1 cellular context compared by ENCODE assay signal in genomic region chr6:53829698-53830221, GRCh38.
A peak's percentile ranks its signal among the peaks of the same experiment; 100 is the strongest.
TF ChIP-seq lines count a peak whose summit lies in the region.

No MANE protein-coding gene starts in this region.

TF ChIP-seq in HepG2, 621 proteins besides CTCF, POLR2A, EP300 and RAD21 (continued from another document and continues in another):
- TF ChIP-seq ZHX1 (CRISPR knock-in tag; IDR thresholded peaks at IDR 0.05; ENCODE audit: low read depth) (no peak), ZNF747 (CRISPR knock-in tag; IDR thresholded peaks at IDR 0.05; ENCODE audit: borderline replicate concordance) (no peak), JDP2 (CRISPR knock-in tag; IDR thresholded peaks at IDR 0.05; ENCODE audit: borderline replicate concordance) (no peak), GATAD1 (CRISPR knock-in tag; IDR thresholded peaks at IDR 0.05) (no peak), KDM1A (CRISPR knock-in tag; IDR thresholded peaks at IDR 0.05) (no peak), ARID2 (CRISPR knock-in tag; IDR thresholded peaks at IDR 0.05; ENCODE audit: borderline replicate concordance) (0 out of 2 replicates have a peak, but pooled peaks have one; percentile 43), ZNF44 (CRISPR knock-in tag; IDR thresholded peaks at IDR 0.05) (no peak), MED13 (CRISPR knock-in tag; IDR thresholded peaks at IDR 0.05) (no peak), RBM39 (IDR thresholded peaks at IDR 0.05; ENCODE audit: low read depth, low read length, poor library complexity, severe bottlenecking) (no peak), ZNF800 (CRISPR knock-in tag; IDR thresholded peaks at IDR 0.05) (0 out of 2 replicates have a peak, but pooled peaks have one; percentile 70), KDM3A (CRISPR knock-in tag; IDR thresholded peaks at IDR 0.05; ENCODE audit: low read depth) (no peak), GZF1 (CRISPR knock-in tag; IDR thresholded peaks at IDR 0.05) (no peak), HMGXB3 (CRISPR knock-in tag; IDR thresholded peaks at IDR 0.05; ENCODE audit: borderline replicate concordance) (no peak), ZFP62 (CRISPR knock-in tag; IDR thresholded peaks at IDR 0.05) (no peak), NR2F2 (IDR thresholded peaks at IDR 0.05; ENCODE audit: borderline replicate concordance, low read depth) (no peak), HDAC1 (CRISPR knock-in tag; IDR thresholded peaks at IDR 0.05) (no peak), AKNA (CRISPR knock-in tag; IDR thresholded peaks at IDR 0.05; ENCODE audit: borderline replicate concordance) (no peak), GFI1 (CRISPR knock-in tag; IDR thresholded peaks at IDR 0.05; ENCODE audit: borderline replicate concordance) (no peak), ZNF639 (CRISPR knock-in tag; conservative IDR thresholded peaks at IDR 0.05) (no peak), ZNF136 (CRISPR knock-in tag; IDR thresholded peaks at IDR 0.05; ENCODE audit: low read depth) (no peak), SNAPC5 (CRISPR knock-in tag; IDR thresholded peaks at IDR 0.05; ENCODE audit: borderline replicate concordance) (no peak), PATZ1 (CRISPR knock-in tag; IDR thresholded peaks at IDR 0.05) (no peak), ZNF549 (CRISPR knock-in tag; IDR thresholded peaks at IDR 0.05) (no peak), ZBTB26 (CRISPR knock-in tag; IDR thresholded peaks at IDR 0.05; ENCODE audit: borderline replicate concordance) (no peak), FIP1L1 (IDR thresholded peaks at IDR 0.05; ENCODE audit: borderline replicate concordance, insufficient read depth, low read depth, low read length) (no peak), REL (CRISPR knock-in tag; conservative IDR thresholded peaks at IDR 0.05) (no peak), ZNF790 (CRISPR knock-in tag; IDR thresholded peaks at IDR 0.05; ENCODE audit: borderline replicate concordance) (no peak; the same call in 1 of the 2 replicates), E2F2 (CRISPR knock-in tag; IDR thresholded peaks at IDR 0.05; ENCODE audit: borderline replicate concordance) (no peak), SMARCC2 (IDR thresholded peaks at IDR 0.05) (no peak), ZNF75D (CRISPR knock-in tag; IDR thresholded peaks at IDR 0.05; ENCODE audit: borderline replicate concordance) (no peak), KAT8 (CRISPR knock-in tag; IDR thresholded peaks at IDR 0.05) (no peak), STAT5B (CRISPR knock-in tag; IDR thresholded peaks at IDR 0.05) (no peak), ZNF543 (CRISPR knock-in tag; IDR thresholded peaks at IDR 0.05) (no peak), CEBPG (CRISPR knock-in tag; IDR thresholded peaks at IDR 0.05) (no peak), ZSCAN20 (CRISPR knock-in tag; IDR thresholded peaks at IDR 0.05; ENCODE audit: borderline replicate concordance) (no peak), NCOA1 (CRISPR knock-in tag; IDR thresholded peaks at IDR 0.05) (no peak), ZNF460 (CRISPR knock-in tag; IDR thresholded peaks at IDR 0.05; ENCODE audit: borderline replicate concordance) (no peak), ZNF264 (CRISPR knock-in tag; IDR thresholded peaks at IDR 0.05) (peak; percentile 48), DMAP1 (CRISPR knock-in tag; IDR thresholded peaks at IDR 0.05) (peak; percentile 37; the same call in 1 of the 2 replicates), ZSCAN25 (CRISPR knock-in tag; IDR thresholded peaks at IDR 0.05) (no peak), ZNF383 (CRISPR knock-in tag; IDR thresholded peaks at IDR 0.05; ENCODE audit: borderline replicate concordance) (no peak), SIX4 (CRISPR knock-in tag; IDR thresholded peaks at IDR 0.05) (no peak), ZFYVE20 (CRISPR knock-in tag; IDR thresholded peaks at IDR 0.05; ENCODE audit: borderline replicate concordance, low read depth) (no peak)
